14 cellular contexts compared by ENCODE assay signal in genomic region chr13:111664060-111664459, GRCh38.
"Had no signal": no experiment of that assay in that cellular context is flagged by ENCODE, and none has a peak within 500 bp of the region (broad histone marks: within the 10 kb centered on the region; RNA-seq: fewer than 3 reads in every experiment).

No MANE protein-coding gene starts in this region.

- H3K36me3 Mint-ChIP-seq: stimulated activated naive B cell treated with anti-CD40 and anti-IgM and Interleukin-4, amounts not matched to agents 10 μg/mL and 1 μg/mL and 100 μg/mL, for 72 hours had no signal

- H3K9me3 Mint-ChIP-seq: activated CD8-positive, alpha-beta T cell treated with anti-CD3 and anti-CD28 coated beads for 36 hours; effector memory CD8-positive, alpha-beta T cell had no signal

- H3K4me1 Mint-ChIP-seq: stimulated activated naive B cell treated with anti-CD40 and anti-IgM and Interleukin-4, amounts not matched to agents 10 μg/mL and 1 μg/mL and 100 μg/mL, for 72 hours had no signal

- H3K27ac ChIP-seq: pancreas, SJCRH30, tibial nerve had no signal

- H3K27me3 ChIP-seq: pancreas, SJCRH30, tibial nerve had no signal

- H3K9me3 ChIP-seq: pancreas, SJCRH30, tibial nerve had no signal

- DNase-seq: activated CD8-positive, alpha-beta memory T cell treated with anti-CD3 and anti-CD28 coated beads, Interleukin-2, amount 50 U/mL, for 48 hours; activated CD8-positive, alpha-beta T cell treated with anti-CD3 and anti-CD28 coated beads for 36 hours; activated naive CD4-positive, alpha-beta T cell treated with Interleukin-2 at 50 U/mL for 16 hours; central memory CD4-positive, alpha-beta T cell; cortex of kidney; effector memory CD8-positive, alpha-beta T cell; left colon; pancreas; SJCRH30; stimulated activated CD4-positive, alpha-beta T cell treated with anti-CD3 and anti-CD28 coated beads, Interleukin-1b, Interleukin-23, amount 100 ng/mL, for 48 hours; stimulated activated naive B cell treated with anti-CD40 and anti-IgM and Interleukin-4, amounts not matched to agents 10 μg/mL and 1 μg/mL and 100 μg/mL, for 72 hours; SW 1271 had no signal

- H3K4me3 ChIP-seq: pancreas, SJCRH30, tibial nerve had no signal

- H3K36me3 ChIP-seq: pancreas, SJCRH30, tibial nerve had no signal

- H3K4me3 Mint-ChIP-seq: activated CD8-positive, alpha-beta T cell treated with anti-CD3 and anti-CD28 coated beads for 36 hours; effector memory CD8-positive, alpha-beta T cell; stimulated activated naive B cell treated with anti-CD40 and anti-IgM and Interleukin-4, amounts not matched to agents 10 μg/mL and 1 μg/mL and 100 μg/mL, for 72 hours had no signal

- ATAC-seq: activated CD8-positive, alpha-beta T cell treated with anti-CD3 and anti-CD28 coated beads for 36 hours; effector memory CD8-positive, alpha-beta T cell; left colon; right cardiac atrium; stimulated activated naive B cell treated with anti-CD40 and anti-IgM and Interleukin-4, amounts not matched to agents 10 μg/mL and 1 μg/mL and 100 μg/mL, for 72 hours had no signal

- H3K4me1 ChIP-seq: pancreas, SJCRH30 had no signal

- H3K27ac Mint-ChIP-seq: activated CD8-positive, alpha-beta T cell treated with anti-CD3 and anti-CD28 coated beads for 36 hours; effector memory CD8-positive, alpha-beta T cell; stimulated activated naive B cell treated with anti-CD40 and anti-IgM and Interleukin-4, amounts not matched to agents 10 μg/mL and 1 μg/mL and 100 μg/mL, for 72 hours had no signal
